In genomic region chr14:90705052-90705392, GRCh38 we compare ENCODE assay signal across 28 cellular contexts.
"Had no signal": no experiment of that assay in that cellular context is flagged by ENCODE, and none has a peak within 500 bp of the region (broad histone marks: within the 10 kb centered on the region; RNA-seq: fewer than 3 reads in every experiment).

No MANE protein-coding gene starts in this region.

- H3K9me3 Mint-ChIP-seq: dendritic cell treated with granulocyte-macrophage colony-stimulating factor and Interleukin-4, amounts not matched to agents 40 ng/mL and 50 ng/mL, for 4 days; effector memory CD8-positive, alpha-beta T cell; endodermal cell had no signal

- ATAC-seq: effector memory CD8-positive, alpha-beta T cell; esophagus mucosa; foreskin keratinocyte; gastrocnemius medialis; gastroesophageal sphincter; heart left ventricle; heart right ventricle had no signal

- H3K27me3 ChIP-seq: colonic mucosa, dorsolateral prefrontal cortex, esophagus squamous epithelium, foreskin keratinocyte, gastrocnemius medialis, gastroesophageal sphincter, heart left ventricle, heart right ventricle had no signal

- H3K4me1 ChIP-seq: colonic mucosa, foreskin keratinocyte, gastroesophageal sphincter had no signal

- H3K4me3 Mint-ChIP-seq: dendritic cell treated with granulocyte-macrophage colony-stimulating factor and Interleukin-4, amounts not matched to agents 40 ng/mL and 50 ng/mL, for 4 days; effector memory CD8-positive, alpha-beta T cell; endodermal cell had no signal

- H3K27ac Mint-ChIP-seq: dendritic cell treated with granulocyte-macrophage colony-stimulating factor and Interleukin-4, amounts not matched to agents 40 ng/mL and 50 ng/mL, for 4 days; effector memory CD8-positive, alpha-beta T cell had no signal

- H3K27me3 Mint-ChIP-seq: dendritic cell treated with granulocyte-macrophage colony-stimulating factor and Interleukin-4, amounts not matched to agents 40 ng/mL and 50 ng/mL, for 4 days had no signal

- FAIRE-seq: colon, endometrium, endothelial cell of umbilical vein, frontal cortex had no signal

- DNase-seq: colonic mucosa; cortex of kidney; dermis blood vessel endothelial cell; dorsolateral prefrontal cortex; effector CD4-positive, alpha-beta T cell; effector CD8-positive, alpha-beta T cell; effector memory CD4-positive, alpha-beta T cell; effector memory CD8-positive, alpha-beta T cell; endodermal cell; erythroblast; esophagus squamous epithelium; foreskin fibroblast; foreskin keratinocyte; foreskin melanocyte; gastrocnemius medialis; glutamatergic neuron; head of caudate nucleus; heart left ventricle; heart right ventricle had no signal

- H3K36me3 ChIP-seq: colonic mucosa, esophagus squamous epithelium, gastrocnemius medialis, gastroesophageal sphincter, heart left ventricle, heart right ventricle had no signal

- H3K9me3 ChIP-seq: colonic mucosa, esophagus squamous epithelium, gastrocnemius medialis, gastroesophageal sphincter, heart left ventricle, heart right ventricle had no signal

- H3K4me3 ChIP-seq: colonic mucosa, coronary artery, dorsolateral prefrontal cortex, esophagus squamous epithelium, gastrocnemius medialis, gastroesophageal sphincter, heart left ventricle, heart right ventricle had no signal

- H3K27ac ChIP-seq: colonic mucosa, coronary artery, dorsolateral prefrontal cortex, epithelial cell of prostate, esophagus squamous epithelium, foreskin keratinocyte, gastrocnemius medialis, heart left ventricle, heart right ventricle had no signal
